Comparison of ENCODE assay signal across 2 cellular contexts in genomic region chr17:81579298-81579697, GRCh38.
A peak's percentile ranks its signal among the peaks of the same experiment; 100 is the strongest.
TF ChIP-seq lines count a peak whose summit lies in the region.

No MANE protein-coding gene starts in this region.

TF ChIP-seq in HEK293, 187 proteins besides CTCF, POLR2A, EP300 and RAD21 (continued from another document):
- TF ChIP-seq PRDM10 (tag by site-specific recombination; IDR thresholded peaks at IDR 0.05) (peak; percentile 62), ZNF335 (tag by site-specific recombination; conservative IDR thresholded peaks at IDR 0.05) (no peak), ZNF549 (tag by site-specific recombination; IDR thresholded peaks at IDR 0.05) (no peak)
TF ChIP-seq in HEK293: peak in this region for 1.

TF ChIP-seq in WTC11, 78 proteins besides CTCF, POLR2A, EP300 and RAD21 (continued from another document):
- TF ChIP-seq, protein P1, sequence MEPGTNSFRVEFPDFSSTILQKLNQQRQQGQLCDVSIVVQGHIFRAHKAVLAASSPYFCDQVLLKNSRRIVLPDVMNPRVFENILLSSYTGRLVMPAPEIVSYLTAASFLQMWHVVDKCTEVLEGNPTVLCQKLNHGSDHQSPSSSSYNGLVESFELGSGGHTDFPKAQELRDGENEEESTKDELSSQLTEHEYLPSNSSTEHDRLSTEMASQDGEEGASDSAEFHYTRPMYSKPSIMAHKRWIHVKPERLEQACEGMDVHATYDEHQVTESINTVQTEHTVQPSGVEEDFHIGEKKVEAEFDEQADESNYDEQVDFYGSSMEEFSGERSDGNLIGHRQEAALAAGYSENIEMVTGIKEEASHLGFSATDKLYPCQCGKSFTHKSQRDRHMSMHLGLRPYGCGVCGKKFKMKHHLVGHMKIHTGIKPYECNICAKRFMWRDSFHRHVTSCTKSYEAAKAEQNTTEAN (CRISPR knock-in tag; IDR thresholded peaks at IDR 0.05) = no peak
- TF ChIP-seq SP1 (CRISPR knock-in tag; conservative IDR thresholded peaks at IDR 0.05) (no peak), OVOL2 (CRISPR knock-in tag; IDR thresholded peaks at IDR 0.05; ENCODE audit: borderline replicate concordance) (no peak), SMAD4 (CRISPR knock-in tag; IDR thresholded peaks at IDR 0.05) (no peak), MYBL2 (CRISPR knock-in tag; IDR thresholded peaks at IDR 0.05) (no peak), ZNF416 (CRISPR knock-in tag; IDR thresholded peaks at IDR 0.05) (no peak)
